In the genomic region with DNA sequence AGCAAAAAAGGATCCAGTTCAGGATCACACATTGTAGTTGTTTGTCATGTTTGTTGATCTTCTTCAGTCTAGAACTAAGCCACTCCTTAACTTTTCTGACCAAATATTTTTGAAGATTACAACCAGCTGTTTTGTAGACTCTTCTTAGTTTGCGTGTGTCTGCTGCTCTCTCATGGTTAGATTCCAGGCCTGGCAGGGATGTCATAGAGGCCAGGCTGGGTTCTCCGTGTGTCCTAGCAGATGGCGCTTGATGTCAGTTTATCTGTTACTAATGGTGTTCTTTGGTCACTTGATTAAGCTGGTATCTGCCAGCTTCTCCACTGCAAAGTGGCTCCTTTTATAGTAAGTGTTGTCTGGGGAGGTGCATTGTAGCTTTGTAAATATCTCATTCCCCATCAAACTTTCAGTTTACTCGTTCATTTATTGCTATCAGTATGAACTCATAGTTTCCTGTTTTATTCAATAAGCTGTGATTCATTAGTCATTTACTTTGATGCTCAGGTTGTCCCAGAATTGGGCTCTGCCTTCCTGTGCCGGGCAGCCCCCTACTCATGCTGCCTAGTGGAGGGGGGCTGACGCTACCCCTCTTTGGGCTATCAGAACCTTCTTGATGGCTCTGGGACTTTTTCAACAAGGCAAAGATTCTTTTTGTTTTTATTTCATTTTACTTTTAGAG, we compare ENCODE assay signal across 15 cellular contexts. TPM values are rescaled to one million over a fixed set of nuclear protein-coding genes. Genes with fewer than 3 reads are reported as not detected.
A peak's percentile ranks its signal among the peaks of the same experiment; 100 is the strongest.
DNase-seq lines count a peak whose midpoint lies in the region; ATAC-seq and TF ChIP-seq lines count a peak whose summit lies in the region.
"Had no signal": no experiment of that assay in that cellular context is flagged by ENCODE, and none has a peak within 500 bp of the region (broad histone marks: within the 10 kb centered on the region; RNA-seq: fewer than 3 reads in every experiment).

No MANE protein-coding gene starts in this region.

- no peak overlapping the region for H3K4me2 ChIP-seq in osteoblast (ENCODE audit: insufficient read depth, low read length)
- H3K4me2 ChIP-seq: PC-9 had no signal

- H3K27me3 ChIP-seq in psoas muscle (ENCODE audit: insufficient read depth in 3 of 3, low read length in 2 of 3), result no peaks in the 10 kb centered on the region
- no peaks in the 10 kb centered on the region for H3K27me3 ChIP-seq in osteoblast (ENCODE audit: insufficient read depth, low read length)

- H3K27ac ChIP-seq in psoas muscle, result no peak overlapping the region
- H3K27ac ChIP-seq in osteoblast (ENCODE audit: low read depth, low read length), result no peak overlapping the region
- H3K27ac ChIP-seq: PC-9 had no signal

- H3K36me3 ChIP-seq in psoas muscle (ENCODE audit: insufficient read depth in 1 of 2, low read depth in 1 of 2) (peaks cover 0 to 21% of the 10 kb centered on the region in 2 donors), osteoblast (ENCODE audit: insufficient read depth, low read length) (no peaks in the 10 kb centered on the region)

- no peak overlapping the region for H2AFZ ChIP-seq in osteoblast (ENCODE audit: low read length)
- H2AFZ ChIP-seq: PC-9 had no signal

- H3K4me3 ChIP-seq in AG10803 (ENCODE audit: low read length) (no peak overlapping the region), HFF-Myc (replicated peaks; ENCODE audit: low read depth, low read length) (no peak overlapping the region), psoas muscle (no peak overlapping the region), osteoblast (ENCODE audit: insufficient read depth, low read length) (no peak overlapping the region)
- H3K4me3 ChIP-seq: PC-9 had no signal

- H3K4me1 ChIP-seq in psoas muscle (no peaks in the 10 kb centered on the region), osteoblast (ENCODE audit: insufficient read depth, low read length) (peaks cover 27% of the 10 kb centered on the region)

- H3K79me2 ChIP-seq in osteoblast (ENCODE audit: insufficient read depth, low read length), result no peaks in the 10 kb centered on the region

- no peaks in the 10 kb centered on the region for H3K9me3 ChIP-seq in psoas muscle
- no peaks in the 10 kb centered on the region for H3K9me3 ChIP-seq in osteoblast (ENCODE audit: low read depth, low read length)

- WGBS in psoas muscle, 3 donors, result 45 to 62% (median 46%) methylated on average over 6 of the region's 6 CpGs

- DNase-seq in AG10803 (ENCODE audit: low read depth) (peak; percentile 85), HFF-Myc (ENCODE audit: extremely low read depth, low read depth) (no peak), fibroblast of peridontal ligament (ENCODE audit: extremely low read depth) (peak; percentile 43), psoas muscle (no peak), DMS79 treated with DMSO at 0.1 percent for 48 hours (lab: John Stamatoyannopoulos, UW) (no peak), osteoblast (ENCODE audit: insufficient read length, low spot score, missing footprints) (no peak), NCI-H345 treated with DMSO at 0.1 percent for 48 hours (lab: John Stamatoyannopoulos, UW; ENCODE audit: unreplicated experiment) (no peak)
- no peak for DNase-seq in stimulated activated CD4-positive, alpha-beta T cell treated with anti-CD3 and anti-CD28 coated beads, Interleukin-4, amount 100 ng/mL, for 1 hour
- DNase-seq: activated CD4-positive, alpha-beta T cell treated with anti-CD3 and anti-CD28 coated beads for 4 hours; CD4-positive, alpha-beta memory T cell; effector CD8-positive, alpha-beta T cell; NCI-H2227 treated with DMSO at 0.1 percent for 48 hours; PC-9; stimulated activated CD4-positive, alpha-beta T cell treated with anti-CD3 and anti-CD28 coated beads, Interleukin-4, amount 100 ng/mL, for 24 hours had no signal

- intact Hi-C loops in psoas muscle (cut with DNase I), result no loop called here

- TF ChIP-seq CTCF in AG10803 (conservative IDR thresholded peaks at IDR 0.05; ENCODE audit: low read length) (peak; percentile 56), HFF-Myc (IDR thresholded peaks at IDR 0.05; ENCODE audit: low read depth, low read length, missing control alignments) (peak; percentile 32), psoas muscle (IDR thresholded peaks at IDR 0.05) (peak; percentile 6), osteoblast (IDR thresholded peaks at IDR 0.05; ENCODE audit: extremely low read depth, low read depth, low read length) (no peak)

- H4K20me1 ChIP-seq in osteoblast (ENCODE audit: insufficient read depth, low read length), result no peaks in the 10 kb centered on the region

- ATAC-seq in psoas muscle, result peak; percentile 61 to 84 (median 78)
- ATAC-seq: HepG2 had no signal

RNA-seq across cellular contexts. Expression of a gene that starts 42.1 kb away (rescaled TPM):
- total RNA-seq in psoas muscle (1 to 10 TPM in 2 of 4 donors, under 1 TPM in 2; 0.53 to 1.2 (median 1.1) TPM), osteoblast (0.29 and 0.36 TPM in 2 replicates)
- polyA plus RNA-seq in psoas muscle, result under 1 TPM; 0.38 to 0.63 (median 0.52) TPM

RNA-seq across cellular contexts. Expression of a gene that starts 49.7 kb away (rescaled TPM):
- total RNA-seq in psoas muscle (10 to 100 TPM; 10.6 to 27.0 (median 17.3) TPM), osteoblast (6.8 and 8.3 TPM in 2 replicates)
- polyA plus RNA-seq in psoas muscle, result 10 to 100 TPM in 1 of 3 donors, 1 to 10 TPM in 2; 7.0 to 11.8 (median 9.6) TPM

Comparison
In these comparisons a context has a peak if more than half of its experiments do, and no peak if none do; other contexts are left out.
1. DNase-seq: peak in AG10803 (single experiment) and fibroblast of peridontal ligament (single experiment); none in HFF-Myc (single experiment), psoas muscle (0 of 2), DMS79 treated with DMSO at 0.1 percent for 48 hours (single experiment), osteoblast (single experiment), NCI-H345 treated with DMSO at 0.1 percent for 48 hours (single experiment) and stimulated activated CD4-positive, alpha-beta T cell treated with anti-CD3 and anti-CD28 coated beads, Interleukin-4, amount 100 ng/mL, for 1 hour (single experiment).